ENCODE assay signal across 8 cellular contexts in the genomic region with DNA sequence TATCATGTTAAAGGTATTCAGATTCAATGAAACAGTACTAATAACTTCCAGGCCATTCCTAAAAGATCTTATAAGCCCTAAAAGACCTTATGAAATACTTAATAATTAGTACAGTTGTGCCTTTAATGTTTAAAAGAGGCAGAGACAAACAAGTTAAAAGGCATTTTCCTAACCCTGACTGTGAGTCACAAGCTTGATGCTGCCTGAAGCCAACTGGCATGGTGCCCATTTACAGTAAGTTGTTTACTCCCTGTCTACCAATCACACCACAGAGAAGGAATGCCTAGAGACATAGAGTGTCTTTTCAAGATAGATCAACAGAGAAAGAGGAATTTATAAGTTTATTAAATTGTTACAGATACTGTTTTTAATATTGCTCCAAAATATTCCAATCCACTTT. TPM values are rescaled to one million over a fixed set of nuclear protein-coding genes. Genes with fewer than 3 reads are reported as not detected.
A peak's percentile ranks its signal among the peaks of the same experiment; 100 is the strongest.
DNase-seq lines count a peak whose midpoint lies in the region; ATAC-seq, FAIRE-seq and TF ChIP-seq lines count a peak whose summit lies in the region.

No MANE protein-coding gene starts in this region.

- in situ Hi-C loops in astrocyte of the spinal cord (cut with HindIII; ENCODE audit: low sequenced_read_pairs) = no loop called here

- FAIRE-seq in islet of Langerhans (lab: Jason Lieb, UNC) = peak; percentile 90

- no peak overlapping the region for H3K4me3 Mint-ChIP-seq in neural progenitor cell

- peak; percentile 75 for DNase-seq in AG09309 (ENCODE audit: low read depth)
- DNase-seq in HFF-Myc (ENCODE audit: extremely low read depth, low read depth) = peak; percentile 96
- peak in 2 of 3 donors; percentile 26 to 82 for DNase-seq in Peyer's patch
- peak; percentile 90 for DNase-seq in astrocyte of the spinal cord (ENCODE audit: low read depth, low spot score)
- peak in 2 of 3 donors; percentile 25 to 39 for DNase-seq in stimulated activated CD4-positive, alpha-beta T cell treated with anti-CD3 and anti-CD28 coated beads, TNF-alpha, amount 100 ng/mL, for 1 hour (ENCODE audit: low read depth in 3 of 3, low spot score in 1 of 3)
- DNase-seq in neural progenitor cell (ENCODE audit: low spot score) = no peak

- H3K9ac ChIP-seq in neural progenitor cell = no peak overlapping the region

- no peaks in the 10 kb centered on the region for H3K79me2 ChIP-seq in neural progenitor cell (ENCODE audit: low read depth)

- TF ChIP-seq POLR2A in Peyer's patch (IDR thresholded peaks at IDR 0.05) = no peak

- H3K36me3 ChIP-seq in Peyer's patch (no peaks in the 10 kb centered on the region), neural progenitor cell (no peaks in the 10 kb centered on the region)

- H3K27ac ChIP-seq in Peyer's patch = no peak overlapping the region
- no peak overlapping the region for H3K27ac ChIP-seq in neural progenitor cell

- H2AFZ ChIP-seq in neural progenitor cell (replicated peaks) = no peak overlapping the region

- H3K4me3 ChIP-seq in AG09309 (ENCODE audit: control insufficient read depth, low read depth, low read length) (no peak overlapping the region), HFF-Myc (replicated peaks; ENCODE audit: low read depth, low read length) (no peak overlapping the region), Peyer's patch (no peak overlapping the region), astrocyte of the spinal cord (ENCODE audit: low read depth, low read length) (no peak overlapping the region), neural progenitor cell (no peak overlapping the region)

- H3K9me3 Mint-ChIP-seq in neural progenitor cell = no peaks in the 10 kb centered on the region

- H4K20me1 ChIP-seq in neural progenitor cell (ENCODE audit: low read depth) = no peaks in the 10 kb centered on the region

- H3K4me1 Mint-ChIP-seq in neural progenitor cell = no peaks in the 10 kb centered on the region

- no peak for TF ChIP-seq CTCF in AG09309 (IDR thresholded peaks at IDR 0.05; ENCODE audit: control insufficient read depth, insufficient read depth, low read depth, low read length, missing control alignments)
- no peak for TF ChIP-seq CTCF in HFF-Myc (IDR thresholded peaks at IDR 0.05; ENCODE audit: low read depth, low read length, missing control alignments)
- TF ChIP-seq CTCF in Peyer's patch (IDR thresholded peaks at IDR 0.05) = no peak
- TF ChIP-seq CTCF in astrocyte of the spinal cord (IDR thresholded peaks at IDR 0.05; ENCODE audit: low read depth, low read length) = no peak
- no peak for TF ChIP-seq CTCF in neural progenitor cell (IDR thresholded peaks at IDR 0.05)

- no peaks in the 10 kb centered on the region for H3K27me3 Mint-ChIP-seq in neural progenitor cell (ENCODE audit: insufficient read depth, low read depth)

- no peak overlapping the region for H3K27ac Mint-ChIP-seq in neural progenitor cell

- H3K36me3 Mint-ChIP-seq in neural progenitor cell = no peaks in the 10 kb centered on the region

- H3K4me2 ChIP-seq in neural progenitor cell = no peak overlapping the region

- H3K9me3 ChIP-seq in Peyer's patch (no peaks in the 10 kb centered on the region), neural progenitor cell (ENCODE audit: low read depth) (no peaks in the 10 kb centered on the region)

- H3F3A ChIP-seq in neural progenitor cell (ENCODE audit: low read depth) = no peaks in the 10 kb centered on the region

- peaks cover 0 to 42% (median 10%) of the 10 kb centered on the region in 4 donors for H3K4me1 ChIP-seq in Peyer's patch
- H3K4me1 ChIP-seq in neural progenitor cell = no peaks in the 10 kb centered on the region

- no peak for ATAC-seq in GM21423 (IDR thresholded peaks at IDR 0.05; ENCODE audit: unreplicated experiment)

- H3K27me3 ChIP-seq in Peyer's patch (no peaks in the 10 kb centered on the region), neural progenitor cell (no peaks in the 10 kb centered on the region)

RNA-seq across cellular contexts. Expression of a gene that starts 47.8 kb away (rescaled TPM):
- total RNA-seq in Peyer's patch (10 to 100 TPM; 29.7 to 79.2 (median 38.9) TPM), neural progenitor cell (ENCODE audit: low replicate concordance) (0.17 and 0.37 TPM in 2 replicates)

Comparison
In these comparisons a context has a peak if more than half of its experiments do, and no peak if none do; other contexts are left out.
1. RNA of a gene that starts 47.8 kb away (total RNA-seq): 29.7 to 79.2 TPM in Peyer's patch; 0.17 to 0.37 TPM in neural progenitor cell; every median in the first group is over 10 times any median in the second.